ENCODE assay signal across 8 cellular contexts in genomic region chr1:30823969-30824735, GRCh38.
DNase-seq lines count a peak whose midpoint lies in the region; ATAC-seq and TF ChIP-seq lines count a peak whose summit lies in the region.

No MANE protein-coding gene starts in this region.

- DNase-seq in ELR (ENCODE audit: low read depth) (peak; percentile 99), NCI-H1092 (lab: John Stamatoyannopoulos, UW) (peak; percentile 98), SK-N-SH (peak; percentile 99), germinal center (ENCODE audit: low spot score) (peak; percentile 99), neuronal stem cell (ENCODE audit: low spot score) (peak; percentile 93), suprapubic skin (ENCODE audit: low spot score in 2 of 2) (peak; percentile 95 to 96)

- peak overlapping the region; percentile 17 for H3K4ac ChIP-seq in neuronal stem cell (ENCODE audit: low read length)

- peaks cover 8% of the 10 kb centered on the region for H3F3A ChIP-seq in SK-N-SH (replicated peaks; ENCODE audit: insufficient read depth)

- H3K79me1 ChIP-seq in neuronal stem cell (ENCODE audit: low read depth, low read length): no peaks in the 10 kb centered on the region

- H3K36me3 ChIP-seq in SK-N-SH (replicated peaks in 1 of 2; ENCODE audit: control insufficient read depth in 1 of 2, insufficient read depth in 2 of 2, low read length in 1 of 2) (no peaks in the 10 kb centered on the region), neuronal stem cell (replicated peaks in 1 of 2; ENCODE audit: control insufficient read depth in 2 of 2, insufficient read depth in 2 of 2, low read length in 2 of 2) (no peaks in the 10 kb centered on the region), suprapubic skin (no peaks in the 10 kb centered on the region)

- no peaks in the 10 kb centered on the region for H3K9me3 Mint-ChIP-seq in activated naive CD4-positive, alpha-beta T cell treated with anti-CD3 and anti-CD28 coated beads, Interleukin-2, amount 50 U/mL, for 24 hours

- H2BK12ac ChIP-seq in neuronal stem cell (ENCODE audit: low read length): no peak overlapping the region

- no peak overlapping the region for H2AK5ac ChIP-seq in neuronal stem cell (ENCODE audit: low read depth, low read length)

- no peak overlapping the region for H3K27ac Mint-ChIP-seq in activated naive CD4-positive, alpha-beta T cell treated with anti-CD3 and anti-CD28 coated beads, Interleukin-2, amount 50 U/mL, for 24 hours

- H3K9me3 ChIP-seq in SK-N-SH (no peaks in the 10 kb centered on the region), neuronal stem cell (replicated peaks in 1 of 2; ENCODE audit: control insufficient read depth in 2 of 2, insufficient read depth in 1 of 2, low read depth in 1 of 2, low read length in 2 of 2) (no peaks in the 10 kb centered on the region), suprapubic skin (no peaks in the 10 kb centered on the region)

- H3K14ac ChIP-seq in neuronal stem cell (ENCODE audit: low read length): peak overlapping the region; percentile 17

- H3K27me3 Mint-ChIP-seq in activated naive CD4-positive, alpha-beta T cell treated with anti-CD3 and anti-CD28 coated beads, Interleukin-2, amount 50 U/mL, for 24 hours: peaks cover 51% of the 10 kb centered on the region

- TF ChIP-seq EP300 in SK-N-SH (IDR thresholded peaks at IDR 0.05; ENCODE audit: borderline replicate concordance in 1 of 2, low read depth in 1 of 2, low read length in 1 of 2): peak; percentile 45 to 91; a peak in 3 of 4 replicates
- no peak for TF ChIP-seq EP300 in suprapubic skin (IDR thresholded peaks at IDR 0.05)

- peak overlapping the region; percentile 77 for H3K4me2 ChIP-seq in SK-N-SH
- peak overlapping the region; percentile 80 for H3K4me2 ChIP-seq in neuronal stem cell (ENCODE audit: insufficient read depth, low read length, poor library complexity, severe bottlenecking)

- peak in 1 of 2 donors; percentile 70 for TF ChIP-seq POLR2A in suprapubic skin (IDR thresholded peaks at IDR 0.05)

- peak overlapping the region; percentile 64 for H3K9ac ChIP-seq in SK-N-SH
- peak overlapping the region; percentile 78 for H3K9ac ChIP-seq in neuronal stem cell (ENCODE audit: low read depth, low read length, poor library complexity)

- WGBS in SK-N-SH (ENCODE audit: low lambda C conversion rate): 3% methylated on average over 22 of the region's 44 CpGs
- no CpG with 5 or more reads among the region's 44 CpGs for WGBS in neuronal stem cell (ENCODE audit: extremely low coverage in 2 of 2, insufficient read length in 2 of 2, insufficient replicate concordance in 1 of 2), 2 donors
- WGBS in suprapubic skin: 0% methylated on average over 17 of the region's 44 CpGs

- CTCF ChIA-PET in SK-N-SH (lab: Yijun Ruan, JAX): interaction anchor here (0.6 to 34.2 kb wide), 6 partner anchors 22 to 1888 kb away, joined by 3 to 1422 read pairs (median 3); partner anchors contain the start of gene SDC3

- POLR2A ChIA-PET in SK-N-SH (lab: Yijun Ruan, JAX): interaction anchor here (0.6 to 1.7 kb wide), 5 partner anchors 9 to 85 kb away, joined by 3 to 4 read pairs (median 3); no protein-coding TSS in a partner anchor

- peaks cover 16% of the 10 kb centered on the region for H3K4me1 Mint-ChIP-seq in activated naive CD4-positive, alpha-beta T cell treated with anti-CD3 and anti-CD28 coated beads, Interleukin-2, amount 50 U/mL, for 24 hours

- H3K79me2 ChIP-seq in SK-N-SH (ENCODE audit: insufficient read depth): no peaks in the 10 kb centered on the region

- no peaks in the 10 kb centered on the region for H3K36me3 Mint-ChIP-seq in activated naive CD4-positive, alpha-beta T cell treated with anti-CD3 and anti-CD28 coated beads, Interleukin-2, amount 50 U/mL, for 24 hours

- H3K27me3 ChIP-seq in SK-N-SH (ENCODE audit: insufficient read depth) (no peaks in the 10 kb centered on the region), neuronal stem cell (ENCODE audit: control insufficient read depth in 3 of 3, insufficient read depth in 3 of 3, low read depth in 1 of 3, low read length in 3 of 3) (no peaks in the 10 kb centered on the region), suprapubic skin (peaks cover 14% of the 10 kb centered on the region)

- peak overlapping the region; percentile 95 for H3K18ac ChIP-seq in neuronal stem cell (ENCODE audit: low read length)

- H3K4me3 Mint-ChIP-seq in activated naive CD4-positive, alpha-beta T cell treated with anti-CD3 and anti-CD28 coated beads, Interleukin-2, amount 50 U/mL, for 24 hours: peak overlapping the region; percentile 84

- H4K20me1 ChIP-seq in SK-N-SH (ENCODE audit: insufficient read depth): no peaks in the 10 kb centered on the region

- H3K4me3 ChIP-seq in SK-N-SH (ENCODE audit: low read depth in 2 of 2, low read length in 1 of 2): peak overlapping the region; percentile 54 to 61
- peak overlapping the region; percentile 71 to 77 for H3K4me3 ChIP-seq in neuronal stem cell (ENCODE audit: low read length in 2 of 2)
- H3K4me3 ChIP-seq in suprapubic skin: peak overlapping the region; percentile 45

- H4K8ac ChIP-seq in neuronal stem cell (ENCODE audit: low read depth, low read length): no peak overlapping the region

- H3K4me1 ChIP-seq in SK-N-SH (ENCODE audit: control insufficient read depth in 1 of 2, insufficient read depth in 2 of 2, low read depth in 1 of 2, low read length in 1 of 2): peaks cover 16 to 25% of the 10 kb centered on the region in 2 experiments
- peaks cover 26 to 38% of the 10 kb centered on the region in 2 donors for H3K4me1 ChIP-seq in neuronal stem cell (ENCODE audit: control insufficient read depth in 2 of 2, insufficient read depth in 1 of 2, low read depth in 1 of 2, low read length in 2 of 2)
- H3K4me1 ChIP-seq in suprapubic skin: peaks cover 31% of the 10 kb centered on the region

- H2AFZ ChIP-seq in SK-N-SH (ENCODE audit: low read depth): peak overlapping the region; percentile 86; the same call in 1 of the 2 replicates
- peak overlapping the region; percentile 91 for H2AFZ ChIP-seq in neuronal stem cell (ENCODE audit: low read length)

- H2BK15ac ChIP-seq in neuronal stem cell (ENCODE audit: low read length): peak overlapping the region; percentile 86

- H2BK5ac ChIP-seq in neuronal stem cell (ENCODE audit: low read length): peak overlapping the region; percentile 55

- no peak overlapping the region for H4K91ac ChIP-seq in neuronal stem cell (ENCODE audit: low read depth, low read length, poor library complexity)

- TF ChIP-seq CTCF in SK-N-SH (IDR thresholded peaks at IDR 0.05) (no peak), suprapubic skin (IDR thresholded peaks at IDR 0.05) (no peak)

- no peak for TF ChIP-seq RAD21 in SK-N-SH (IDR thresholded peaks at IDR 0.05; ENCODE audit: low read length)

- peak overlapping the region; percentile 95 for H3K23ac ChIP-seq in neuronal stem cell (ENCODE audit: low read depth, low read length, poor library complexity)

- peak; percentile 82 for ATAC-seq in HG02571 (IDR thresholded peaks at IDR 0.05; ENCODE audit: unreplicated experiment)

- no peak overlapping the region for H2BK120ac ChIP-seq in neuronal stem cell (ENCODE audit: low read depth, low read length)

- H3K27ac ChIP-seq in SK-N-SH (ENCODE audit: low read depth in 2 of 2, low read length in 1 of 2): peak overlapping the region; percentile 96 to 97
- H3K27ac ChIP-seq in neuronal stem cell (replicated peaks; ENCODE audit: low read length): peak overlapping the region; percentile 84
- peak overlapping the region; percentile 87 for H3K27ac ChIP-seq in suprapubic skin

- H3K9me2 ChIP-seq in SK-N-SH: no peaks in the 10 kb centered on the region

TF ChIP-seq in SK-N-SH, 30 proteins besides CTCF, POLR2A, EP300 and RAD21 (continues in another document):
- TF ChIP-seq RCOR1 (IDR thresholded peaks at IDR 0.05; ENCODE audit: low read length) (no peak), TCF12 (IDR thresholded peaks at IDR 0.05) (peak; percentile 84), JUND (IDR thresholded peaks at IDR 0.05) (peak; percentile 91), SIN3A (IDR thresholded peaks at IDR 0.05; ENCODE audit: borderline replicate concordance, low read depth, low read length) (no peak), ZBTB33 (IDR thresholded peaks at IDR 0.05; ENCODE audit: borderline replicate concordance, low read depth) (no peak), EZH2phosphoT487 (IDR thresholded peaks at IDR 0.05; ENCODE audit: borderline replicate concordance, low read depth) (no peak), MAX (IDR thresholded peaks at IDR 0.05; ENCODE audit: low read depth) (peak; percentile 79), TAF1 (IDR thresholded peaks at IDR 0.05; ENCODE audit: borderline replicate concordance, low read depth, low read length) (peak; percentile 38; the same call in 1 of the 2 replicates), MXI1 (IDR thresholded peaks at IDR 0.05; ENCODE audit: low read depth, low read length) (peak; percentile 64), RXRA (IDR thresholded peaks at IDR 0.05; ENCODE audit: borderline replicate concordance, low read depth) (peak; percentile 87; the same call in 1 of the 2 replicates), NRF1 (IDR thresholded peaks at IDR 0.05; ENCODE audit: low read depth, low read length) (peak; percentile 84), GABPA (IDR thresholded peaks at IDR 0.05; ENCODE audit: low read depth) (no peak)

Comparison
In these comparisons a context has a peak if more than half of its experiments do, and no peak if none do; other contexts are left out.
1. Peak in every context shown above with its lines: DNase-seq, ATAC-seq, H3K4me3 ChIP-seq and H3K27ac ChIP-seq.